Comparison of ENCODE assay signal across 33 cellular contexts in the genomic region with DNA sequence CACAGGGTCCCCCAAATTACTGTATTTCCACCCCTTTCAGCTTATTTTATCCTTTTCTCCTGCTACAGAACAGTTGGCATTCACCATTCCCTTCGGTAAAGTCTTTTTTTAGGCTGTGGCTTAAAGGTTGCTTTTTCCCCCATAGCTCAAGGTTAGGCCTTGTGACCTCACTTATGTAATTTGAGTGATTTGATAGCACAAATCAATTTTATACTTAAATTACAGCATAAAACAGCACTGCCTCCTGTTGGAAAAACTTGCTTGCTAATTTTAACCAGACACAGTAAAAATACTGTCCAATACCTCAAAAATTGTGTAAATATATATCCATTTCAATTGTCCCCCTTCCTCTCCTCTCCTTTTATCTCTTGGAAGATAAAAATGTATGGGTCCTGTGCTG. TPM values are rescaled to one million over a fixed set of nuclear protein-coding genes. Genes with fewer than 3 reads are reported as not detected.
A peak's percentile ranks its signal among the peaks of the same experiment; 100 is the strongest.
DNase-seq lines count a peak whose midpoint lies in the region; ATAC-seq, FAIRE-seq and TF ChIP-seq lines count a peak whose summit lies in the region.
"Had no signal": no experiment of that assay in that cellular context is flagged by ENCODE, and none has a peak within 500 bp of the region (broad histone marks: within the 10 kb centered on the region; RNA-seq: fewer than 3 reads in every experiment).

No MANE protein-coding gene starts in this region.

- no peak overlapping the region for H3K9ac ChIP-seq in liver (ENCODE audit: low read depth in 1 of 2, low read length in 2 of 2)
- H3K9ac ChIP-seq in HepG2 (ENCODE audit: insufficient read depth, low read depth, low read length) = no peak overlapping the region
- H3K9ac ChIP-seq: BLaER1 treated with 17β-estradiol and CSF1 and Interleukin-3, amounts not matched to agents 10 nM and 100 nM; KMS-11 had no signal

- POLR2A ChIA-PET in HepG2 (lab: Yijun Ruan, JAX) = no interaction called here

- TF ChIP-seq EP300 in HepG2 (IDR thresholded peaks at IDR 0.05; ENCODE audit: low read depth in 2 of 2, low read length in 2 of 2) (no peak), HepG2 (CRISPR knock-in tag; IDR thresholded peaks at IDR 0.05; ENCODE audit: borderline replicate concordance) (no peak)

- no peak for FAIRE-seq in HepG2 (lab: Jason Lieb, UNC)
- FAIRE-seq: D721Med, HTR-8/SVneo, islet of Langerhans had no signal

- no peaks in the 10 kb centered on the region for H4K20me1 ChIP-seq in HepG2 (ENCODE audit: insufficient read depth, low read length)

- 23% methylated on average over 1 of the region's 1 CpG for WGBS in liver
- WGBS in HepG2 (ENCODE audit: low lambda C conversion rate) = 0% methylated on average over 1 of the region's 1 CpG
- WGBS in testis, 2 donors = 78 to 81% methylated on average over 1 of the region's 1 CpG

- ATAC-seq in HepG2 = no peak
- ATAC-seq in T-helper 17 cell = no peak
- ATAC-seq in left lobe of liver = peak; percentile 57
- ATAC-seq: left lung had no signal

- H3K4me1 ChIP-seq in liver (ENCODE audit: control insufficient read depth in 4 of 4, insufficient read depth in 4 of 4, low read length in 3 of 4) = peaks cover 3 to 32% (median 26%) of the 10 kb centered on the region in 4 donors
- H3K4me1 ChIP-seq in HepG2 (ENCODE audit: insufficient read depth, low read length) = peaks cover 14% of the 10 kb centered on the region
- H3K4me1 ChIP-seq in testis = no peaks in the 10 kb centered on the region
- H3K4me1 ChIP-seq: transverse colon had no signal

- no peak overlapping the region for H3K27ac ChIP-seq in liver (ENCODE audit: low read depth in 1 of 2, low read length in 2 of 2)
- H3K27ac ChIP-seq in HepG2 (ENCODE audit: extremely low read length, insufficient read depth, low read length) = no peak overlapping the region
- H3K27ac ChIP-seq in testis = no peak overlapping the region
- H3K27ac ChIP-seq: BLaER1 treated with 17β-estradiol and CSF1 and Interleukin-3, amounts not matched to agents 10 nM and 100 nM; KMS-11; neutrophil; PC-9; SK-N-MC; transverse colon had no signal

- peaks cover 11% of the 10 kb centered on the region for H3K36me3 Mint-ChIP-seq in T-helper 17 cell (ENCODE audit: low read depth)

- no peaks in the 10 kb centered on the region for H3K9me3 ChIP-seq in liver (ENCODE audit: control insufficient read depth in 4 of 4, low read length in 3 of 4)
- no peaks in the 10 kb centered on the region for H3K9me3 ChIP-seq in HepG2 (ENCODE audit: low read length)
- H3K9me3 ChIP-seq in T-helper 17 cell (ENCODE audit: control insufficient read depth, low read length, poor library complexity, severe bottlenecking) = peaks cover 11% of the 10 kb centered on the region
- no peaks in the 10 kb centered on the region for H3K9me3 ChIP-seq in testis
- H3K9me3 ChIP-seq: neutrophil had no signal

- intact Hi-C loops in HepG2 (cut with micrococcal nuclease; ENCODE audit: unreplicated experiment) = no loop called here
- intact Hi-C loops in testis (cut with DNase I; ENCODE audit: low total_unique reads) = no loop called here

- H3K4me3 ChIP-seq in liver (ENCODE audit: low read depth in 1 of 3, low read length in 3 of 3) (no peak overlapping the region), HepG2 (replicated peaks in 1 of 3; ENCODE audit: insufficient read depth in 1 of 3, low read depth in 2 of 3, low read length in 3 of 3) (no peak overlapping the region), testis (no peak overlapping the region)
- H3K4me3 ChIP-seq: BLaER1 treated with 17β-estradiol and CSF1 and Interleukin-3, amounts not matched to agents 10 nM and 100 nM; left lung; PC-9; SK-N-MC; transverse colon had no signal

- no peaks in the 10 kb centered on the region for H3K36me3 ChIP-seq in liver (ENCODE audit: control insufficient read depth in 4 of 4, insufficient read depth in 3 of 4, low read depth in 1 of 4, low read length in 3 of 4)
- H3K36me3 ChIP-seq in HepG2 (replicated peaks in 1 of 2; ENCODE audit: control insufficient read depth in 1 of 2, insufficient read depth in 2 of 2, low read length in 2 of 2) = no peaks in the 10 kb centered on the region
- H3K36me3 ChIP-seq in testis (ENCODE audit: low read depth, missing control alignments) = no peaks in the 10 kb centered on the region
- H3K36me3 ChIP-seq: transverse colon had no signal

- BruUV-seq in HepG2 (replicated peaks; lab: Mats Ljungman, UMichigan) = no TSS peak

- H3K4me3 Mint-ChIP-seq in T-helper 17 cell = peak overlapping the region; percentile 47

- DNase-seq in HepG2 (ENCODE audit: low spot score) (no peak), T-helper 17 cell (no peak), left lobe of liver (ENCODE audit: low spot score) (no peak), testis (no peak), activated gamma-delta T cell treated with Interleukin-2 at 50 U/mL for 16 hours (no peak), anterior cingulate cortex (lab: John Stamatoyannopoulos, UW) (no peak)
- DNase-seq: activated CD4-positive, alpha-beta T cell treated with anti-CD3 and anti-CD28 coated beads for 1 hour; activated T-cell treated with anti-CD3 and anti-CD28 coated beads, Interleukin-2, amount 50 U/mL, for 1 hour; cortex of kidney; DND-41; erythroblast; GF-D8; glutamatergic neuron; HCEC 1CT; left lung; mesendoderm; NCI-H1417; NCI-H2081; NCI-H526; NK-92 treated with Interleukin-12 subunit alpha and Interleukin-12 subunit beta, amount 100 ng/mL, for 24 hours; PC-9; posterior cingulate gyrus; right cardiac atrium; stimulated activated CD8-positive, alpha-beta memory T cell treated with anti-CD3 and anti-CD28 coated beads, Interleukin-4, amount 100 ng/mL, for 48 hours; transverse colon had no signal

- H3K27me3 ChIP-seq in liver (ENCODE audit: control insufficient read depth in 4 of 4, insufficient read depth in 4 of 4, low read length in 3 of 4) (no peaks in the 10 kb centered on the region), HepG2 (ENCODE audit: control insufficient read depth in 1 of 2, insufficient read depth in 2 of 2, low read length in 2 of 2) (peaks cover 0 to 9% of the 10 kb centered on the region in 2 experiments; a peak in 2 of 5 replicates), testis (no peaks in the 10 kb centered on the region)
- H3K27me3 ChIP-seq: BLaER1 treated with 17β-estradiol and CSF1 and Interleukin-3, amounts not matched to agents 10 nM and 100 nM; left lung; neutrophil; transverse colon had no signal

- CTCF ChIA-PET in HepG2 (lab: Yijun Ruan, JAX; ENCODE audit: low intra/inter-chr PET ratio, low total read pairs) = no interaction called here

- TF ChIP-seq RAD21 in liver (IDR thresholded peaks at IDR 0.05) = peak; percentile 58 to 67
- no peak for TF ChIP-seq RAD21 in HepG2 (CRISPR knock-in tag; IDR thresholded peaks at IDR 0.05)

- no peaks in the 10 kb centered on the region for H3K79me2 ChIP-seq in HepG2 (ENCODE audit: insufficient read depth, low read length)

- peak overlapping the region; percentile 12 for H3K27ac Mint-ChIP-seq in T-helper 17 cell

- H2AFZ ChIP-seq in HepG2 (ENCODE audit: low read length) = no peak overlapping the region
- H2AFZ ChIP-seq: PC-9 had no signal

- peaks cover 23% of the 10 kb centered on the region for H3K4me1 Mint-ChIP-seq in T-helper 17 cell

- TF ChIP-seq POLR2A in HepG2 (IDR thresholded peaks at IDR 0.05; ENCODE audit: insufficient read depth in 1 of 2, low read depth in 2 of 2, low read length in 2 of 2) (no peak), testis (IDR thresholded peaks at IDR 0.05) (no peak)

- no peaks in the 10 kb centered on the region for H3K27me3 Mint-ChIP-seq in T-helper 17 cell

- in situ Hi-C loops in HepG2 (cut with HindIII; ENCODE audit: extremely low pct_ligation_motif_present, low pct_unique_long_range_greater_than_20kb) = no loop called here

- TF ChIP-seq CTCF in liver (IDR thresholded peaks at IDR 0.05; ENCODE audit: low read depth, low read length, missing input control) (no peak), HepG2 (CRISPR knock-in tag; IDR thresholded peaks at IDR 0.05) (no peak), testis (IDR thresholded peaks at IDR 0.05) (no peak)

- H3K4me2 ChIP-seq in HepG2 (ENCODE audit: low read depth, low read length) = no peak overlapping the region
- H3K4me2 ChIP-seq: BLaER1 treated with 17β-estradiol and CSF1 and Interleukin-3, amounts not matched to agents 10 nM and 100 nM; KMS-11; PC-9 had no signal

RNA-seq across cellular contexts. Expression of gene GIMAP1, which starts 7.1 kb away (rescaled TPM):
- total RNA-seq in liver (1 to 10 TPM; 2.3 to 3.8 TPM), HepG2 (2016; rRNA removed; fragmentation: Illumina TruSeq; extraction: Trizol) (not detected in 2 replicates), T-helper 17 cell (10 to 100 TPM; 14.1 to 23.0 TPM), left lobe of liver (1.4 TPM), testis (1 to 10 TPM; 1.4 to 1.7 TPM)
- polyA plus RNA-seq in liver (1 to 10 TPM; 1.5 to 2.8 TPM), HepG2 (2011; rRNA removed) (not detected in 2 replicates), testis (ENCODE audit: insufficient read depth, low read depth, low replicate concordance) (2.8 TPM)
- total RNA-seq in HepG2 (2016; cell fraction: cytosol; rRNA removed; fragmentation: Illumina TruSeq; extraction: Trizol; ENCODE audit: low read depth) = not detected in 2 replicates
- not detected in 2 replicates for total RNA-seq in HepG2 (2016; cell fraction: insoluble cytoplasmic fraction; rRNA removed; fragmentation: Illumina TruSeq; extraction: Trizol)
- not detected in 2 replicates for total RNA-seq in HepG2 (2016; cell fraction: membrane; rRNA removed; fragmentation: Illumina TruSeq; extraction: Trizol)
- not detected in 2 replicates for total RNA-seq in HepG2 (2016; cell fraction: nucleus; rRNA removed; fragmentation: Illumina TruSeq; extraction: Trizol)
- polyA plus RNA-seq in HepG2 (2011; cell fraction: cytosol; rRNA removed) = not detected in 2 replicates
- not detected in 2 replicates for polyA plus RNA-seq in HepG2 (2011; cell fraction: nucleus; rRNA removed)
- not detected in 2 replicates for polyA plus RNA-seq in HepG2 (2012)
- not detected in 2 replicates for polyA plus RNA-seq in HepG2 (2016; cell fraction: cytosol; fragmentation: Illumina TruSeq; extraction: Trizol; ENCODE audit: low read depth)
- polyA plus RNA-seq in HepG2 (2016; cell fraction: insoluble cytoplasmic fraction; fragmentation: Illumina TruSeq; extraction: Trizol; ENCODE audit: low read depth) = not detected in 2 replicates
- not detected in 2 replicates for polyA plus RNA-seq in HepG2 (2016; cell fraction: membrane; fragmentation: Illumina TruSeq; extraction: Trizol; ENCODE audit: low read depth)
- not detected in 2 replicates for polyA plus RNA-seq in HepG2 (2016; cell fraction: nucleus; fragmentation: Illumina TruSeq; extraction: Trizol; ENCODE audit: insufficient read depth, low read depth)
- not detected in 2 replicates for polyA minus RNA-seq in HepG2 (2011; rRNA and poly(A)+ RNA removed; ENCODE audit: low replicate concordance)
- not detected in 2 replicates for polyA minus RNA-seq in HepG2 (2011; cell fraction: cytosol; rRNA and poly(A)+ RNA removed)
- not detected in 2 replicates for polyA minus RNA-seq in HepG2 (2011; cell fraction: nucleus; rRNA and poly(A)+ RNA removed)
- total RNA-seq: PC-9 had no signal

RNA-seq across cellular contexts. Expression of gene GIMAP5, which starts 13.8 kb away (rescaled TPM):
- total RNA-seq in liver (10 to 100 TPM; 11.1 to 20.6 TPM), HepG2 (2016; rRNA removed; fragmentation: Illumina TruSeq; extraction: Trizol) (not detected in 2 replicates), T-helper 17 cell (10 to 100 TPM; 44.1 to 65.3 TPM), left lobe of liver (3.7 TPM), testis (10 to 100 TPM in 1 of 2 donors, 1 to 10 TPM in 1; 8.4 to 10.6 TPM)
- polyA plus RNA-seq in liver (10 to 100 TPM in 1 of 2 donors, 1 to 10 TPM in 1; 9.7 to 13.0 TPM), HepG2 (2011; rRNA removed) (not detected in 2 replicates), testis (ENCODE audit: insufficient read depth, low read depth, low replicate concordance) (13.6 TPM)
- not detected in 2 replicates for total RNA-seq in HepG2 (2016; cell fraction: cytosol; rRNA removed; fragmentation: Illumina TruSeq; extraction: Trizol; ENCODE audit: low read depth)
- total RNA-seq in HepG2 (2016; cell fraction: insoluble cytoplasmic fraction; rRNA removed; fragmentation: Illumina TruSeq; extraction: Trizol) = not detected in 2 replicates
- total RNA-seq in HepG2 (2016; cell fraction: membrane; rRNA removed; fragmentation: Illumina TruSeq; extraction: Trizol) = not detected in 2 replicates
- total RNA-seq in HepG2 (2016; cell fraction: nucleus; rRNA removed; fragmentation: Illumina TruSeq; extraction: Trizol) = not detected in 2 replicates
- polyA plus RNA-seq in HepG2 (2011; cell fraction: cytosol; rRNA removed) = not detected in 2 replicates
- polyA plus RNA-seq in HepG2 (2011; cell fraction: nucleus; rRNA removed) = not detected in 2 replicates
- not detected in 2 replicates for polyA plus RNA-seq in HepG2 (2012)
- polyA plus RNA-seq in HepG2 (2016; cell fraction: cytosol; fragmentation: Illumina TruSeq; extraction: Trizol; ENCODE audit: low read depth) = not detected in 2 replicates
- polyA plus RNA-seq in HepG2 (2016; cell fraction: insoluble cytoplasmic fraction; fragmentation: Illumina TruSeq; extraction: Trizol; ENCODE audit: low read depth) = not detected in 2 replicates
- not detected in 2 replicates for polyA plus RNA-seq in HepG2 (2016; cell fraction: membrane; fragmentation: Illumina TruSeq; extraction: Trizol; ENCODE audit: low read depth)
- not detected in 2 replicates for polyA plus RNA-seq in HepG2 (2016; cell fraction: nucleus; fragmentation: Illumina TruSeq; extraction: Trizol; ENCODE audit: insufficient read depth, low read depth)
- not detected in 2 replicates for polyA minus RNA-seq in HepG2 (2011; rRNA and poly(A)+ RNA removed; ENCODE audit: low replicate concordance)
- not detected in 2 replicates for polyA minus RNA-seq in HepG2 (2011; cell fraction: cytosol; rRNA and poly(A)+ RNA removed)
- polyA minus RNA-seq in HepG2 (2011; cell fraction: nucleus; rRNA and poly(A)+ RNA removed) = not detected in 2 replicates
- total RNA-seq: PC-9 had no signal

RNA-seq across cellular contexts. Expression of gene GIMAP2, which starts 38.0 kb away (rescaled TPM):
- total RNA-seq in liver (1 to 10 TPM; 6.9 to 9.2 TPM), HepG2 (2016; rRNA removed; fragmentation: Illumina TruSeq; extraction: Trizol) (1.4 and 2.2 TPM in 2 replicates), T-helper 17 cell (10 to 100 TPM; 53.7 to 68.2 TPM), left lobe of liver (5.3 TPM), testis (1 to 10 TPM; 1.9 to 2.4 TPM)
- polyA plus RNA-seq in liver (1 to 10 TPM; 4.9 to 5.0 TPM), HepG2 (2011; rRNA removed) (0.49 and 0.67 TPM in 2 replicates), testis (ENCODE audit: insufficient read depth, low read depth, low replicate concordance) (6.5 TPM)
- 0.81 and 0.97 TPM in 2 replicates for total RNA-seq in HepG2 (2016; cell fraction: cytosol; rRNA removed; fragmentation: Illumina TruSeq; extraction: Trizol; ENCODE audit: low read depth)
- 1.7 and 2.1 TPM in 2 replicates for total RNA-seq in HepG2 (2016; cell fraction: insoluble cytoplasmic fraction; rRNA removed; fragmentation: Illumina TruSeq; extraction: Trizol)
- total RNA-seq in HepG2 (2016; cell fraction: membrane; rRNA removed; fragmentation: Illumina TruSeq; extraction: Trizol) = 1.7 and 2.0 TPM in 2 replicates
- 0.53 and 1.0 TPM in 2 replicates for total RNA-seq in HepG2 (2016; cell fraction: nucleus; rRNA removed; fragmentation: Illumina TruSeq; extraction: Trizol)
- polyA plus RNA-seq in HepG2 (2011; cell fraction: cytosol; rRNA removed) = 0.44 and 0.49 TPM in 2 replicates
- polyA plus RNA-seq in HepG2 (2011; cell fraction: nucleus; rRNA removed) = 0.14 and 0.31 TPM in 2 replicates
- 0.43 and 0.71 TPM in 2 replicates for polyA plus RNA-seq in HepG2 (2012)
- 0.46 and 0.75 TPM in 2 replicates for polyA plus RNA-seq in HepG2 (2016; cell fraction: cytosol; fragmentation: Illumina TruSeq; extraction: Trizol; ENCODE audit: low read depth)
- 1.3 and 1.6 TPM in 2 replicates for polyA plus RNA-seq in HepG2 (2016; cell fraction: insoluble cytoplasmic fraction; fragmentation: Illumina TruSeq; extraction: Trizol; ENCODE audit: low read depth)
- 0.71 and 0.74 TPM in 2 replicates for polyA plus RNA-seq in HepG2 (2016; cell fraction: membrane; fragmentation: Illumina TruSeq; extraction: Trizol; ENCODE audit: low read depth)
- polyA plus RNA-seq in HepG2 (2016; cell fraction: nucleus; fragmentation: Illumina TruSeq; extraction: Trizol; ENCODE audit: insufficient read depth, low read depth) = 1.1 TPM in 2 replicates
- polyA minus RNA-seq in HepG2 (2011; rRNA and poly(A)+ RNA removed; ENCODE audit: low replicate concordance) = 0.10 and 0.56 TPM in 2 replicates
- not detected in 2 replicates for polyA minus RNA-seq in HepG2 (2011; cell fraction: cytosol; rRNA and poly(A)+ RNA removed)
- 0.25 and 0.26 TPM in 2 replicates for polyA minus RNA-seq in HepG2 (2011; cell fraction: nucleus; rRNA and poly(A)+ RNA removed)
